ENCODE assay signal across 10 cellular contexts in the genomic region with DNA sequence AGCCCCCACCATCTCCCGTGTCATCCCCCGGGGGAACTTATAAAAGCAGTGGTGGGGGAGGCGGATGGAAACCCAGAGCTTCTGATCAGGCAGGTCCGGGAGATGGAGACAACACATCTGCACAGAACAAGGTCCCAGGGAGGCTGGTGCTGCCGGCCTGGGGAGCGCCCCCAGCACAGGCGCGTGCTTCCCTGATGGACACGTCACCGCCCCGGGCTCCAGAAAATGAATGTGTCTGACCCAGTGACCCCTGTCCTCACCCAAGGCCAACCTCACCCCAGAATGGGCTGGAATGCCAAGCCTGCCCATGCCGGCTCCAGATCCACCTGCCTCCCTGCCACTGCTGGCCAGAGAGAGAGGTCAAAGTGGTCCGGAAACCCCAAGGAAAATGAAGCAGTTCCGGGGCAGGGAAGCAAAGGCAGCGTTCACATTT. TPM values are rescaled to one million over a fixed set of nuclear protein-coding genes. Genes with fewer than 3 reads are reported as not detected.
DNase-seq lines count a peak whose midpoint lies in the region; ATAC-seq and TF ChIP-seq lines count a peak whose summit lies in the region.
"Had no signal": no experiment of that assay in that cellular context is flagged by ENCODE, and none has a peak within 500 bp of the region (broad histone marks: within the 10 kb centered on the region; RNA-seq: fewer than 3 reads in every experiment).

No MANE protein-coding gene starts in this region.

- CTCF ChIA-PET in activated B cell treated with CpG ODN at 0.5 μM for 24 hours (lab: Charles Lee): interaction anchor here (1.2 to 1.6 kb wide), 2 partner anchors 15 to 78 kb away, joined by 7 to 8 read pairs; no protein-coding TSS in a partner anchor

- no peak for TF ChIP-seq CTCF in activated B cell treated with CpG ODN at 0.5 μM for 24 hours (IDR thresholded peaks at IDR 0.05)
- TF ChIP-seq CTCF in hepatocyte (IDR thresholded peaks at IDR 0.05; ENCODE audit: poor library complexity): no peak

- ATAC-seq in activated B cell treated with CpG ODN at 0.5 μM for 24 hours (ENCODE audit: low read depth): no peak
- no peak for ATAC-seq in stimulated activated naive B cell treated with anti-CD40 and anti-IgM and Interleukin-4, amounts not matched to agents 10 μg/mL and 1 μg/mL and 100 μg/mL, for 72 hours (replicated peaks)

- no peak overlapping the region for H3K4me3 ChIP-seq in hepatocyte

- no peaks in the 10 kb centered on the region for H3K27me3 ChIP-seq in hepatocyte

- no peaks in the 10 kb centered on the region for H3K9me2 ChIP-seq in hepatocyte (replicated peaks; ENCODE audit: insufficient read depth)

- peaks cover 48% of the 10 kb centered on the region for H3K4me1 ChIP-seq in hepatocyte (ENCODE audit: insufficient read depth)

- peaks cover 54% of the 10 kb centered on the region for H3K4me1 Mint-ChIP-seq in T-helper 1 cell treated with Interleukin-12 subunit alpha and Interleukin-12 subunit beta and Interleukin-4 antibody, amounts not matched to agents 30 μg/mL and 1 μg/mL, for 36 hours (ENCODE audit: low read depth)
- peaks cover 43% of the 10 kb centered on the region for H3K4me1 Mint-ChIP-seq in activated B cell treated with CpG ODN at 0.5 μM for 24 hours
- peaks cover 27 to 55% of the 10 kb centered on the region in 2 donors for H3K4me1 Mint-ChIP-seq in stimulated activated naive B cell treated with anti-CD40 and anti-IgM and Interleukin-4, amounts not matched to agents 10 μg/mL and 1 μg/mL and 100 μg/mL, for 72 hours

- peaks cover 2% of the 10 kb centered on the region for H4K20me1 ChIP-seq in hepatocyte (ENCODE audit: insufficient read depth, poor library complexity, severe bottlenecking)

- WGBS in hepatocyte (ENCODE audit: low lambda C conversion rate, missing lambda C conversion rate): 77% methylated on average over 15 of the region's 15 CpGs

- intact Hi-C loops in activated B cell treated with CpG ODN at 0.5 μM for 24 hours (cut with micrococcal nuclease) (no loop called here), posterior cingulate gyrus (cut with DNase I) (no loop called here)

- H3K79me2 ChIP-seq in hepatocyte: peaks cover 46% of the 10 kb centered on the region

- peak overlapping the region; percentile 49 for H3K4me3 Mint-ChIP-seq in T-helper 1 cell treated with Interleukin-12 subunit alpha and Interleukin-12 subunit beta and Interleukin-4 antibody, amounts not matched to agents 30 μg/mL and 1 μg/mL, for 36 hours
- peak overlapping the region; percentile 53 for H3K4me3 Mint-ChIP-seq in activated B cell treated with CpG ODN at 0.5 μM for 24 hours
- H3K4me3 Mint-ChIP-seq in stimulated activated naive B cell treated with anti-CD40 and anti-IgM and Interleukin-4, amounts not matched to agents 10 μg/mL and 1 μg/mL and 100 μg/mL, for 72 hours: peak overlapping the region in 1 of 2 donors; percentile 39

- H3K27me3 Mint-ChIP-seq in T-helper 1 cell treated with Interleukin-12 subunit alpha and Interleukin-12 subunit beta and Interleukin-4 antibody, amounts not matched to agents 30 μg/mL and 1 μg/mL, for 36 hours (ENCODE audit: low read depth): no peaks in the 10 kb centered on the region
- H3K27me3 Mint-ChIP-seq in activated B cell treated with CpG ODN at 0.5 μM for 24 hours: no peaks in the 10 kb centered on the region
- H3K27me3 Mint-ChIP-seq in stimulated activated naive B cell treated with anti-CD40 and anti-IgM and Interleukin-4, amounts not matched to agents 10 μg/mL and 1 μg/mL and 100 μg/mL, for 72 hours: no peaks in the 10 kb centered on the region

- H3K27ac Mint-ChIP-seq in T-helper 1 cell treated with Interleukin-12 subunit alpha and Interleukin-12 subunit beta and Interleukin-4 antibody, amounts not matched to agents 30 μg/mL and 1 μg/mL, for 36 hours: peak overlapping the region; percentile 90
- peak overlapping the region; percentile 75 for H3K27ac Mint-ChIP-seq in activated B cell treated with CpG ODN at 0.5 μM for 24 hours
- H3K27ac Mint-ChIP-seq in stimulated activated naive B cell treated with anti-CD40 and anti-IgM and Interleukin-4, amounts not matched to agents 10 μg/mL and 1 μg/mL and 100 μg/mL, for 72 hours: peak overlapping the region; percentile 84
- H3K27ac Mint-ChIP-seq: progenitor cell of endocrine pancreas had no signal

- POLR2A ChIA-PET in activated B cell treated with CpG ODN at 0.5 μM for 24 hours (lab: Charles Lee): interaction anchor here (1.3 to 4.4 kb wide), 5 partner anchors 11 to 77 kb away, joined by 5 to 54 read pairs (median 8); partner anchors contain the start of gene SLC7A5

- H3K9me3 Mint-ChIP-seq in T-helper 1 cell treated with Interleukin-12 subunit alpha and Interleukin-12 subunit beta and Interleukin-4 antibody, amounts not matched to agents 30 μg/mL and 1 μg/mL, for 36 hours: no peaks in the 10 kb centered on the region
- no peaks in the 10 kb centered on the region for H3K9me3 Mint-ChIP-seq in activated B cell treated with CpG ODN at 0.5 μM for 24 hours
- H3K9me3 Mint-ChIP-seq in stimulated activated naive B cell treated with anti-CD40 and anti-IgM and Interleukin-4, amounts not matched to agents 10 μg/mL and 1 μg/mL and 100 μg/mL, for 72 hours: no peaks in the 10 kb centered on the region

- no peaks in the 10 kb centered on the region for H3K9me3 ChIP-seq in hepatocyte (ENCODE audit: low read depth)

- peak overlapping the region; percentile 54 for H3K4me2 ChIP-seq in hepatocyte

- no peaks in the 10 kb centered on the region for H3K36me3 ChIP-seq in hepatocyte (replicated peaks; ENCODE audit: insufficient read depth, low read depth)

- H2AFZ ChIP-seq in hepatocyte: no peak overlapping the region

- no peak for DNase-seq in T-helper 1 cell
- DNase-seq in activated B cell treated with CpG ODN at 0.5 μM for 24 hours: no peak
- no peak for DNase-seq in hepatocyte (ENCODE audit: low spot score)
- DNase-seq in stimulated activated naive B cell treated with anti-CD40 and anti-IgM and Interleukin-4, amounts not matched to agents 10 μg/mL and 1 μg/mL and 100 μg/mL, for 72 hours: no peak
- DNase-seq in activated effector memory CD4-positive, alpha-beta T cell treated with anti-CD3 and anti-CD28 coated beads, Interleukin-2, amount 50 U/mL, for 16 hours: no peak
- no peak for DNase-seq in posterior cingulate gyrus
- no peak for DNase-seq in UCSD-AML1 (lab: John Stamatoyannopoulos, UW; ENCODE audit: unreplicated experiment)
- DNase-seq: NCI-H446 treated with DMSO at 0.1 percent for 48 hours had no signal

- H3K36me3 Mint-ChIP-seq in T-helper 1 cell treated with Interleukin-12 subunit alpha and Interleukin-12 subunit beta and Interleukin-4 antibody, amounts not matched to agents 30 μg/mL and 1 μg/mL, for 36 hours (ENCODE audit: low read depth): peaks cover 25% of the 10 kb centered on the region
- H3K36me3 Mint-ChIP-seq in activated B cell treated with CpG ODN at 0.5 μM for 24 hours (ENCODE audit: low read depth): peaks cover 48% of the 10 kb centered on the region
- H3K36me3 Mint-ChIP-seq in stimulated activated naive B cell treated with anti-CD40 and anti-IgM and Interleukin-4, amounts not matched to agents 10 μg/mL and 1 μg/mL and 100 μg/mL, for 72 hours: peaks cover 44 to 65% of the 10 kb centered on the region in 2 donors

- H3K27ac ChIP-seq in hepatocyte: peak overlapping the region; percentile 92

RNA-seq across cellular contexts. Expression of gene SLC7A5, which starts 12.5 kb away (rescaled TPM):
- total RNA-seq in activated B cell treated with CpG ODN at 0.5 μM for 24 hours: 106 and 111 TPM in 2 replicates
- 20.4 and 29.3 TPM in 2 replicates for total RNA-seq in hepatocyte
- 52.5 and 56.2 TPM in 2 replicates for polyA plus RNA-seq in hepatocyte
